Comparison of ENCODE assay signal across 12 cellular contexts in genomic region chr1:205582471-205583291, GRCh38. TPM values are rescaled to one million over a fixed set of nuclear protein-coding genes. Genes with fewer than 3 reads are reported as not detected.
DNase-seq lines count a peak whose midpoint lies in the region; TF ChIP-seq lines count a peak whose summit lies in the region.
"Had no signal": no experiment of that assay in that cellular context is flagged by ENCODE, and none has a peak within 500 bp of the region (broad histone marks: within the 10 kb centered on the region; RNA-seq: fewer than 3 reads in every experiment).

No MANE protein-coding gene starts in this region.

- H3K36me3 Mint-ChIP-seq in mesothelial cell of epicardium: no peaks in the 10 kb centered on the region

- peak overlapping the region; percentile 41 for H3K9ac ChIP-seq in iPS-15b (ENCODE audit: low read depth, low read length)

- H3K27me3 ChIP-seq in iPS-15b (ENCODE audit: control insufficient read depth, insufficient read depth, low read length) (peaks cover 18% of the 10 kb centered on the region), stomach (peaks cover 0 to 20% (median 0%) of the 10 kb centered on the region in 3 donors)

- no peak for TF ChIP-seq EP300 in stomach (IDR thresholded peaks at IDR 0.05)

- TF ChIP-seq POLR2A in stomach (IDR thresholded peaks at IDR 0.05): no peak

- DNase-seq in NCI-H1417 (lab: John Stamatoyannopoulos, UW) (peak; percentile 43 to 81 (median 63)), NCI-H1417 treated with DMSO at 0.1 percent for 48 hours (lab: John Stamatoyannopoulos, UW) (no peak), stomach (peak; percentile 34), anterior cingulate cortex (lab: John Stamatoyannopoulos, UW) (no peak), NCI-H226 (no peak), mesothelial cell of epicardium (ENCODE audit: low spot score in 2 of 2, unreplicated experiment in 2 of 2) (no peak)
- DNase-seq: activated CD4-positive, alpha-beta T cell treated with anti-CD3 and anti-CD28 coated beads, Interleukin-2, amount 50 U/mL, for 4 hours; MG63; RPMI8226 had no signal

- H3K27ac ChIP-seq in VCaP (peak overlapping the region; percentile 80), stomach (peak overlapping the region; percentile 39 to 79 (median 67))

- no peaks in the 10 kb centered on the region for H3K9me3 Mint-ChIP-seq in mesothelial cell of epicardium

- peaks cover 45% of the 10 kb centered on the region for H3K27me3 Mint-ChIP-seq in mesothelial cell of epicardium (ENCODE audit: low read depth)

- peaks cover 11% of the 10 kb centered on the region for H3K4me1 Mint-ChIP-seq in mesothelial cell of epicardium

- H3K4me3 ChIP-seq in iPS-15b (ENCODE audit: low read depth, low read length) (no peak overlapping the region), stomach (no peak overlapping the region)
- H3K4me3 ChIP-seq: MG63, tibial nerve had no signal

- intact Hi-C loops in stomach (cut with DNase I; ENCODE audit: low total_unique reads): loop anchor here (10.0 kb wide), 1 partner anchor 48 kb away; no protein-coding TSS in a partner anchor

- no peaks in the 10 kb centered on the region for H3K36me3 ChIP-seq in iPS-15b (ENCODE audit: control insufficient read depth, insufficient read depth, low read length)
- H3K36me3 ChIP-seq in stomach: peaks cover 0 to 3% (median 0%) of the 10 kb centered on the region in 4 donors
- H3K36me3 ChIP-seq: MG63, tibial nerve had no signal

- no peaks in the 10 kb centered on the region for H3K9me3 ChIP-seq in iPS-15b (ENCODE audit: control insufficient read depth, insufficient read depth, low read length)
- no peaks in the 10 kb centered on the region for H3K9me3 ChIP-seq in stomach
- H3K9me3 ChIP-seq: MG63, tibial nerve had no signal

- no peak overlapping the region for H3K27ac Mint-ChIP-seq in mesothelial cell of epicardium

- no peak for TF ChIP-seq CTCF in VCaP (conservative IDR thresholded peaks at IDR 0.05)
- no peak for TF ChIP-seq CTCF in stomach (IDR thresholded peaks at IDR 0.05)
- no peak for TF ChIP-seq CTCF in mesothelial cell of epicardium (IDR thresholded peaks at IDR 0.05; ENCODE audit: unreplicated experiment)

- H3K4me1 ChIP-seq in iPS-15b (ENCODE audit: control insufficient read depth, insufficient read depth, low read length) (peaks cover 6% of the 10 kb centered on the region), stomach (peaks cover 12 to 33% (median 16%) of the 10 kb centered on the region in 4 donors)

- 47 to 54% (median 49%) methylated on average over 6 of the region's 6 CpGs for WGBS in stomach, 5 donors

- no peak overlapping the region for H3K4me3 Mint-ChIP-seq in mesothelial cell of epicardium

RNA-seq across cellular contexts. Expression of gene ELK4, which starts 49.1 kb away (rescaled TPM):
- total RNA-seq in stomach (10 to 100 TPM in 4 of 5 donors, 1 to 10 TPM in 1; 8.0 to 38.7 (median 18.1) TPM), mesothelial cell of epicardium (32.2 to 36.8 TPM (median 34.8 TPM) in 3 replicates)
- 1 to 10 TPM; 3.5 to 4.1 (median 4.0) TPM for polyA plus RNA-seq in stomach

Comparison
In these comparisons a context has a peak if more than half of its experiments do, and no peak if none do; other contexts are left out.
1. DNase-seq: peak in NCI-H1417 (3 of 3) and stomach (single experiment); none in NCI-H1417 treated with DMSO at 0.1 percent for 48 hours (single experiment), anterior cingulate cortex (0 of 58), NCI-H226 (single experiment) and mesothelial cell of epicardium (0 of 2).